In genomic region chr10:116159197-116159596, GRCh38 we compare ENCODE assay signal across 31 cellular contexts.
"Had no signal": no experiment of that assay in that cellular context is flagged by ENCODE, and none has a peak within 500 bp of the region (broad histone marks: within the 10 kb centered on the region; RNA-seq: fewer than 3 reads in every experiment).

No MANE protein-coding gene starts in this region.

- H3K79me2 ChIP-seq: parathyroid adenoma had no signal

- H3K4me2 ChIP-seq: neural progenitor cell, smooth muscle cell had no signal

- H3K36me3 Mint-ChIP-seq: naive B cell; natural killer cell; neural progenitor cell; stimulated activated memory B cell treated with anti-CD40 and anti-IgM and Interleukin-4, amounts not matched to agents 10 μg/mL and 1 μg/mL and 100 μg/mL, for 72 hours had no signal

- H3K9ac ChIP-seq: neural progenitor cell, parathyroid adenoma had no signal

- H3K27me3 ChIP-seq: neural progenitor cell, ovary, right lobe of liver, sigmoid colon, spleen, suprapubic skin, testis, tibial artery, transverse colon, upper lobe of left lung, uterus had no signal

- H3K9me3 ChIP-seq: ovary, psoas muscle, right lobe of liver, sigmoid colon, spleen, suprapubic skin, testis, tibial artery, transverse colon, upper lobe of left lung, uterus had no signal

- H3K4me1 Mint-ChIP-seq: naive B cell; natural killer cell; stimulated activated memory B cell treated with anti-CD40 and anti-IgM and Interleukin-4, amounts not matched to agents 10 μg/mL and 1 μg/mL and 100 μg/mL, for 72 hours; stimulated activated naive CD8-positive, alpha-beta T cell treated with anti-CD3 and anti-CD28 coated beads, Interleukin-15, amount 100 ng/mL, for 72 hours had no signal

- H3K4me3 Mint-ChIP-seq: naive B cell; natural killer cell; nephron; neural progenitor cell; stimulated activated memory B cell treated with anti-CD40 and anti-IgM and Interleukin-4, amounts not matched to agents 10 μg/mL and 1 μg/mL and 100 μg/mL, for 72 hours; stimulated activated naive CD8-positive, alpha-beta T cell treated with anti-CD3 and anti-CD28 coated beads, Interleukin-15, amount 100 ng/mL, for 72 hours had no signal

- ATAC-seq: natural killer cell; psoas muscle; right cardiac atrium; stimulated activated naive CD8-positive, alpha-beta T cell treated with anti-CD3 and anti-CD28 coated beads, Interleukin-15, amount 100 ng/mL, for 72 hours had no signal

- H3K9me3 Mint-ChIP-seq: natural killer cell; nephron; stimulated activated naive CD8-positive, alpha-beta T cell treated with anti-CD3 and anti-CD28 coated beads, Interleukin-15, amount 100 ng/mL, for 72 hours had no signal

- H3K36me3 ChIP-seq: neural progenitor cell, ovary, right lobe of liver, sigmoid colon, spleen, suprapubic skin, tibial artery, transverse colon, upper lobe of left lung, uterus had no signal

- H3K27ac ChIP-seq: neural progenitor cell, ovary, parathyroid adenoma, psoas muscle, right lobe of liver, sigmoid colon, spleen, suprapubic skin, testis, tibial artery, transverse colon, upper lobe of left lung, uterus had no signal

- H2AFZ ChIP-seq: neural progenitor cell, parathyroid adenoma had no signal

- H3K27me3 Mint-ChIP-seq: naive B cell; progenitor cell of endocrine pancreas; stimulated activated memory B cell treated with anti-CD40 and anti-IgM and Interleukin-4, amounts not matched to agents 10 μg/mL and 1 μg/mL and 100 μg/mL, for 72 hours; stimulated activated naive CD8-positive, alpha-beta T cell treated with anti-CD3 and anti-CD28 coated beads, Interleukin-15, amount 100 ng/mL, for 72 hours had no signal

- H3K4me1 ChIP-seq: parathyroid adenoma, psoas muscle, right lobe of liver, sigmoid colon, spleen, suprapubic skin, testis, tibial artery, transverse colon, upper lobe of left lung, uterus had no signal

- H3K27ac Mint-ChIP-seq: naive B cell; natural killer cell; nephron; neural progenitor cell; progenitor cell of endocrine pancreas; stimulated activated memory B cell treated with anti-CD40 and anti-IgM and Interleukin-4, amounts not matched to agents 10 μg/mL and 1 μg/mL and 100 μg/mL, for 72 hours; stimulated activated naive CD8-positive, alpha-beta T cell treated with anti-CD3 and anti-CD28 coated beads, Interleukin-15, amount 100 ng/mL, for 72 hours had no signal

- H3K4me3 ChIP-seq: neural progenitor cell, ovary, psoas muscle, right lobe of liver, sigmoid colon, smooth muscle cell, spleen, suprapubic skin, testis, tibial artery, transverse colon, upper lobe of left lung, uterus had no signal

- DNase-seq: naive B cell; natural killer cell; occipital lobe; ovary; posterior cingulate gyrus; psoas muscle; right cardiac atrium; right lobe of liver; sigmoid colon; spleen; stimulated activated CD4-positive, alpha-beta T cell treated with anti-CD3 and anti-CD28 coated beads, Interleukin-12 subunit alpha, Interleukin-12 subunit beta, amount 100 ng/mL, for 4 hours; stimulated activated CD4-positive, alpha-beta T cell treated with anti-CD3 and anti-CD28 coated beads, Interleukin-1b, Interleukin-23, amount 100 ng/mL, for 48 hours; stimulated activated CD4-positive, alpha-beta T cell treated with anti-CD3 and anti-CD28 coated beads, Interleukin-4, amount 100 ng/mL, for 1 hour; stimulated activated CD4-positive, alpha-beta T cell treated with anti-CD3 and anti-CD28 coated beads, Interleukin-4, amount 100 ng/mL, for 4 hours; stimulated activated CD8-positive, alpha-beta memory T cell treated with anti-CD3 and anti-CD28 coated beads, Interleukin-4, amount 100 ng/mL, for 48 hours; stimulated activated naive CD4-positive, alpha-beta T cell; stimulated activated naive CD8-positive, alpha-beta T cell treated with anti-CD3 and anti-CD28 coated beads, Interleukin-15, amount 100 ng/mL, for 72 hours; stimulated activated naive CD8-positive, alpha-beta T cell treated with anti-CD3 and anti-CD28 coated beads, Interleukin-15, Interleukin-2, amounts not matched to agents 100 U/mL and 50 U/mL, for 24 hours; substantia nigra; testis; tibial artery; transverse colon; upper lobe of left lung; uterus had no signal
